Comparison of ENCODE assay signal across 6 cellular contexts in the genomic region with DNA sequence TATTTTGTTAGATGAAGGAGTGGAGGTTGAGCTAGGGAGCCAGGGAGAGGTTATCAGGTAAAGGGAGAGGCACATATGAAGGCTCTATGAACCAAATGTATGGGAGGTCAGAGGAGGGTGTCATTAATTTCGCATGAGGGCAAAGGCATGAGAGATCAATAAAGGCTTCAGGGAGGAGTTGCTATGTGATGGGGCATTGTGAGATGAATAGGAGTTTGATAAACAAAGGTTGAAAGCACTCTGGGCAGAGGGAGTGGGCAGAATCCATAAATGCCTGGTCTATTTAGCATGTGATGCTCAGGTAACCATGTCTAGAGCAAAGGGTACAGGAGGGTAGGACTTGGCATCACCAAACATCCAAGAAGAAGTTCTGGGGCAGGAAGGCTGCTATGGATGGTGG.
"Had no signal": no experiment of that assay in that cellular context is flagged by ENCODE, and none has a peak within 500 bp of the region (broad histone marks: within the 10 kb centered on the region; RNA-seq: fewer than 3 reads in every experiment).

No MANE protein-coding gene starts in this region.

- ATAC-seq: GM23338, K562 had no signal

- H3K27ac Mint-ChIP-seq: GM23338, HFFc6 had no signal

- H3K9me3 Mint-ChIP-seq: GM23338, H9, HFFc6 had no signal

- DNase-seq: H9, HCEC 1CT, HFFc6, IMR-90 had no signal

- H3K4me3 Mint-ChIP-seq: GM23338, H9, HFFc6 had no signal
